28 cellular contexts compared by ENCODE assay signal in genomic region chr12:10919809-10920208, GRCh38. TPM values are rescaled to one million over a fixed set of nuclear protein-coding genes. Genes with fewer than 3 reads are reported as not detected.
"Had no signal": no experiment of that assay in that cellular context is flagged by ENCODE, and none has a peak within 500 bp of the region (broad histone marks: within the 10 kb centered on the region; RNA-seq: fewer than 3 reads in every experiment).

No MANE protein-coding gene starts in this region.

- H3K36me3 ChIP-seq: colonic mucosa, esophagus squamous epithelium, gastrocnemius medialis, heart right ventricle, left lung, lower lobe of right lung had no signal

- DNase-seq: colonic mucosa; cortex of kidney; effector CD8-positive, alpha-beta T cell; effector memory CD8-positive, alpha-beta T cell; endodermal cell; erythroblast; esophagus squamous epithelium; foreskin fibroblast; foreskin melanocyte; gastrocnemius medialis; glutamatergic neuron; head of caudate nucleus; heart right ventricle; hippocampal formation; left cardiac atrium; left lung; left ventricle myocardium superior; lower lobe of right lung; mesendoderm; midbrain had no signal

- ATAC-seq: effector memory CD8-positive, alpha-beta T cell; esophagus mucosa; gastrocnemius medialis; heart right ventricle; left cardiac atrium; left lung; left ventricle myocardium superior; lower lobe of right lung had no signal

- H3K9me3 ChIP-seq: colonic mucosa, esophagus squamous epithelium, gastrocnemius medialis, heart right ventricle, left lung, lower lobe of right lung had no signal

- H3K4me3 ChIP-seq: colonic mucosa, esophagus squamous epithelium, gastrocnemius medialis, heart right ventricle, left lung, lower lobe of right lung had no signal

- H3K27me3 ChIP-seq: colonic mucosa, esophagus squamous epithelium, gastrocnemius medialis, heart right ventricle, left lung had no signal

- H3K4me1 ChIP-seq: colonic mucosa, esophagus squamous epithelium, gastrocnemius medialis, heart right ventricle, left lung, lower lobe of right lung had no signal

- H3K27ac ChIP-seq: colonic mucosa, esophagus squamous epithelium, gastrocnemius medialis, heart right ventricle, left lung, lower lobe of right lung had no signal

RNA-seq across cellular contexts. Expression of gene PRH2, which starts 9.2 kb away (rescaled TPM):
- total RNA-seq: colonic mucosa, dermis microvascular lymphatic vessel endothelial cell, esophagus mucosa, gastrocnemius medialis, glomerular endothelial cell, heart right ventricle, kidney epithelial cell, left cardiac atrium, left lung, left ventricle myocardium superior, lower leg skin, lower lobe of right lung, lung microvascular endothelial cell, mononuclear cell, mucosa of gallbladder had no signal
- polyA plus RNA-seq: heart right ventricle had no signal
